ENCODE assay signal across 18 cellular contexts in genomic region chr17:65523853-65524664, GRCh38. TPM values are rescaled to one million over a fixed set of nuclear protein-coding genes. Genes with fewer than 3 reads are reported as not detected.
DNase-seq lines count a peak whose midpoint lies in the region; ATAC-seq, FAIRE-seq and TF ChIP-seq lines count a peak whose summit lies in the region.
"Had no signal": no experiment of that assay in that cellular context is flagged by ENCODE, and none has a peak within 500 bp of the region (broad histone marks: within the 10 kb centered on the region; RNA-seq: fewer than 3 reads in every experiment).

No MANE protein-coding gene starts in this region.

- H3K36me3 Mint-ChIP-seq in CD8-positive, alpha-beta T cell = peaks cover 4% of the 10 kb centered on the region
- H3K36me3 Mint-ChIP-seq in central memory CD8-positive, alpha-beta T cell (ENCODE audit: insufficient read depth) = peaks cover 12% of the 10 kb centered on the region
- H3K36me3 Mint-ChIP-seq: naive B cell had no signal

- no peak for DNase-seq in CD8-positive, alpha-beta T cell
- DNase-seq in LHCN-M2 (ENCODE audit: low read depth) (peak; percentile 8), myocyte (ENCODE audit: low read depth) (peak; percentile 5), iPS-NIHi7 (ENCODE audit: extremely low spot score) (no peak), NCI-H1417 treated with DMSO at 0.1 percent for 48 hours (lab: John Stamatoyannopoulos, UW) (no peak), NCI-H1417 (lab: John Stamatoyannopoulos, UW) (no peak), HTR-8/SVneo (ENCODE audit: insufficient read length, low spot score) (no peak)
- no peak for DNase-seq in central memory CD8-positive, alpha-beta T cell (ENCODE audit: low spot score in 2 of 2)
- DNase-seq: H9; naive B cell; NCI-H1930; NCI-H774; right cardiac atrium; SHP77 treated with DMSO at 0.1 percent for 48 hours; stimulated activated naive CD4-positive, alpha-beta T cell treated with Interleukin-2 at 50 U/mL for 16 hours had no signal

- POLR2A ChIA-PET in CD8-positive, alpha-beta T cell (lab: Charles Lee) = interaction anchor here (0.6 kb wide), 1 partner anchor 274 kb away, joined by 3 read pairs; no protein-coding TSS in a partner anchor

- H3K27ac ChIP-seq in CD8-positive, alpha-beta T cell (ENCODE audit: low read depth, low read length) = no peak overlapping the region
- H3K27ac ChIP-seq: BLaER1 treated with 17β-estradiol and CSF1 and Interleukin-3, amounts not matched to agents 10 nM and 100 nM had no signal

- H3K4me3 Mint-ChIP-seq in CD8-positive, alpha-beta T cell = peak overlapping the region; percentile 5
- peak overlapping the region; percentile 51 for H3K4me3 Mint-ChIP-seq in central memory CD8-positive, alpha-beta T cell
- H3K4me3 Mint-ChIP-seq: H9, naive B cell had no signal

- peaks cover 31% of the 10 kb centered on the region for H3K4me1 Mint-ChIP-seq in CD8-positive, alpha-beta T cell (ENCODE audit: low read depth)
- H3K4me1 Mint-ChIP-seq in central memory CD8-positive, alpha-beta T cell = peaks cover 25% of the 10 kb centered on the region
- H3K4me1 Mint-ChIP-seq: naive B cell had no signal

- H3K27ac Mint-ChIP-seq in CD8-positive, alpha-beta T cell = peak overlapping the region; percentile 72
- peak overlapping the region; percentile 79 for H3K27ac Mint-ChIP-seq in central memory CD8-positive, alpha-beta T cell (ENCODE audit: low read depth)
- H3K27ac Mint-ChIP-seq: H9, naive B cell had no signal

- H3K36me3 ChIP-seq in CD8-positive, alpha-beta T cell (ENCODE audit: insufficient read depth, low read length) = no peaks in the 10 kb centered on the region

- TF ChIP-seq CTCF in CD8-positive, alpha-beta T cell (IDR thresholded peaks at IDR 0.05) = no peak

- H3K4me3 ChIP-seq in CD8-positive, alpha-beta T cell (ENCODE audit: low read depth, low read length) = no peak overlapping the region
- H3K4me3 ChIP-seq: BLaER1 treated with 17β-estradiol and CSF1 and Interleukin-3, amounts not matched to agents 10 nM and 100 nM had no signal

- peak; percentile 12 for ATAC-seq in CD8-positive, alpha-beta T cell
- no peak for ATAC-seq in central memory CD8-positive, alpha-beta T cell (replicated peaks; ENCODE audit: extremely low read depth, poor library complexity, severe bottlenecking)

- H3K4me1 ChIP-seq in CD8-positive, alpha-beta T cell (ENCODE audit: insufficient read depth, low read length) = peaks cover 22% of the 10 kb centered on the region

- H3K9me3 Mint-ChIP-seq in CD8-positive, alpha-beta T cell = no peaks in the 10 kb centered on the region
- no peaks in the 10 kb centered on the region for H3K9me3 Mint-ChIP-seq in central memory CD8-positive, alpha-beta T cell
- H3K9me3 Mint-ChIP-seq: H9 had no signal

- H3K9me3 ChIP-seq in CD8-positive, alpha-beta T cell (ENCODE audit: low read length) = no peaks in the 10 kb centered on the region
- H3K9me3 ChIP-seq: BLaER1 treated with 17β-estradiol and CSF1 and Interleukin-3, amounts not matched to agents 10 nM and 100 nM had no signal

- no peaks in the 10 kb centered on the region for H3K27me3 ChIP-seq in CD8-positive, alpha-beta T cell (ENCODE audit: insufficient read depth, low read length)
- H3K27me3 ChIP-seq: BLaER1 treated with 17β-estradiol and CSF1 and Interleukin-3, amounts not matched to agents 10 nM and 100 nM had no signal

- CTCF ChIA-PET in CD8-positive, alpha-beta T cell (lab: Charles Lee) = no interaction called here

- FAIRE-seq in HTR-8/SVneo (lab: Jason Lieb, UNC) = no peak
- FAIRE-seq: bronchial epithelial cell, endothelial cell of umbilical vein had no signal

- intact Hi-C loops in CD8-positive, alpha-beta T cell (cut with DNase I, micrococcal nuclease) = loop anchor here (1.0 to 2.0 kb wide), 2 partner anchors 32 to 33 kb away; no protein-coding TSS in a partner anchor

- no peaks in the 10 kb centered on the region for H3K27me3 Mint-ChIP-seq in CD8-positive, alpha-beta T cell (ENCODE audit: low read depth)
- H3K27me3 Mint-ChIP-seq in central memory CD8-positive, alpha-beta T cell = no peaks in the 10 kb centered on the region
- H3K27me3 Mint-ChIP-seq: naive B cell had no signal

RNA-seq across cellular contexts. Expression of gene AXIN2, which starts 37.4 kb away (rescaled TPM):
- total RNA-seq in CD8-positive, alpha-beta T cell = 10 to 100 TPM; 15.8 to 20.9 TPM
- total RNA-seq in LHCN-M2 (2014; rRNA removed) (1.3 and 1.4 TPM in 2 replicates), myocyte (5.1 and 22.4 TPM in 2 replicates)
- polyA plus RNA-seq in LHCN-M2 (2012) = 1.2 TPM
- polyA plus RNA-seq in myocyte (2012) = 3.5 TPM

Comparison
In these comparisons a context has a peak if more than half of its experiments do, and no peak if none do; other contexts are left out.
1. DNase-seq: peak in LHCN-M2 (single experiment) and myocyte (single experiment); none in CD8-positive, alpha-beta T cell (0 of 7), central memory CD8-positive, alpha-beta T cell (0 of 2), iPS-NIHi7 (single experiment), NCI-H1417 treated with DMSO at 0.1 percent for 48 hours (single experiment), NCI-H1417 (0 of 3) and HTR-8/SVneo (single experiment).